ENCODE assay signal across 20 cellular contexts in genomic region chr13:95452376-95452775, GRCh38.
"Had no signal": no experiment of that assay in that cellular context is flagged by ENCODE, and none has a peak within 500 bp of the region (broad histone marks: within the 10 kb centered on the region; RNA-seq: fewer than 3 reads in every experiment).

No MANE protein-coding gene starts in this region.

- H3K27me3 ChIP-seq: hepatocyte, neutrophil, thyroid gland had no signal

- ATAC-seq: natural killer cell treated with Interleukin-12 subunit alpha and Interleukin-12 subunit beta and Interleukin-15 and Interleukin-18, amount 100 ng/mL, for 72 hours had no signal

- DNase-seq: activated B cell treated with CpG ODN at 0.5 μM for 24 hours; activated CD4-positive, alpha-beta memory T cell treated with anti-CD3 and anti-CD28 coated beads for 36 hours; activated CD4-positive, alpha-beta T cell treated with anti-CD3 and anti-CD28 coated beads for 4 hours; activated naive CD4-positive, alpha-beta T cell; activated naive CD8-positive, alpha-beta T cell treated with anti-CD3 and anti-CD28 coated beads, Interleukin-2, amount 10 ng/mL, durations not matched to agents 7 days and 5 days; activated T-cell treated with anti-CD3 and anti-CD28 coated beads for 4 hours; cerebellar nuclear complex; effector CD4-positive, alpha-beta T cell; stimulated activated CD8-positive, alpha-beta memory T cell treated with anti-CD3 and anti-CD28 coated beads, Interleukin-4, amount 100 ng/mL, for 48 hours; stimulated activated naive CD4-positive, alpha-beta T cell; thyroid gland had no signal

- H3K9ac ChIP-seq: parathyroid adenoma had no signal

- H3K36me3 Mint-ChIP-seq: activated CD4-positive, alpha-beta memory T cell treated with anti-CD3 and anti-CD28 coated beads for 36 hours; activated naive CD8-positive, alpha-beta T cell treated with anti-CD3 and anti-CD28 coated beads, Interleukin-2, amount 10 ng/mL, durations not matched to agents 7 days and 5 days; mesothelial cell of epicardium; natural killer cell treated with Interleukin-12 subunit alpha and Interleukin-12 subunit beta and Interleukin-15 and Interleukin-18, amount 100 ng/mL, for 72 hours had no signal

- H3K4me1 Mint-ChIP-seq: activated B cell treated with CpG ODN at 0.5 μM for 24 hours, mesothelial cell of epicardium had no signal

- H3K27ac ChIP-seq: hepatocyte, neutrophil, parathyroid adenoma, thyroid gland had no signal

- H3K36me3 ChIP-seq: neutrophil, thyroid gland had no signal

- FAIRE-seq: bronchial epithelial cell, islet of Langerhans, TTC549 had no signal

- H3K27ac Mint-ChIP-seq: activated B cell treated with CpG ODN at 0.5 μM for 24 hours; activated CD4-positive, alpha-beta memory T cell treated with anti-CD3 and anti-CD28 coated beads for 36 hours; activated naive CD8-positive, alpha-beta T cell treated with anti-CD3 and anti-CD28 coated beads, Interleukin-2, amount 10 ng/mL, durations not matched to agents 7 days and 5 days; mesothelial cell of epicardium; natural killer cell treated with Interleukin-12 subunit alpha and Interleukin-12 subunit beta and Interleukin-15 and Interleukin-18, amount 100 ng/mL, for 72 hours; T-helper 2 cell treated with Interferon-gamma antibody and Interleukin-4, amounts not matched to agents 5 μg/mL and 100 μg/mL, for 36 hours had no signal

- H3K4me3 Mint-ChIP-seq: activated B cell treated with CpG ODN at 0.5 μM for 24 hours; activated CD4-positive, alpha-beta memory T cell treated with anti-CD3 and anti-CD28 coated beads for 36 hours; activated naive CD8-positive, alpha-beta T cell treated with anti-CD3 and anti-CD28 coated beads, Interleukin-2, amount 10 ng/mL, durations not matched to agents 7 days and 5 days; mesothelial cell of epicardium; natural killer cell treated with Interleukin-12 subunit alpha and Interleukin-12 subunit beta and Interleukin-15 and Interleukin-18, amount 100 ng/mL, for 72 hours; T-helper 2 cell treated with Interferon-gamma antibody and Interleukin-4, amounts not matched to agents 5 μg/mL and 100 μg/mL, for 36 hours had no signal

- H3K9me3 Mint-ChIP-seq: activated B cell treated with CpG ODN at 0.5 μM for 24 hours; activated CD4-positive, alpha-beta memory T cell treated with anti-CD3 and anti-CD28 coated beads for 36 hours; activated naive CD8-positive, alpha-beta T cell treated with anti-CD3 and anti-CD28 coated beads, Interleukin-2, amount 10 ng/mL, durations not matched to agents 7 days and 5 days; mesothelial cell of epicardium; natural killer cell treated with Interleukin-12 subunit alpha and Interleukin-12 subunit beta and Interleukin-15 and Interleukin-18, amount 100 ng/mL, for 72 hours; T-helper 2 cell treated with Interferon-gamma antibody and Interleukin-4, amounts not matched to agents 5 μg/mL and 100 μg/mL, for 36 hours had no signal

- H3K4me2 ChIP-seq: hepatocyte had no signal

- H3K9me3 ChIP-seq: neutrophil, thyroid gland had no signal

- H2AFZ ChIP-seq: hepatocyte, parathyroid adenoma had no signal

- H3K4me3 ChIP-seq: hepatocyte, thyroid gland had no signal

- H3K79me2 ChIP-seq: hepatocyte, parathyroid adenoma had no signal

- H3K4me1 ChIP-seq: thyroid gland had no signal
